9 cellular contexts compared by ENCODE assay signal in genomic region chr3:185959609-185960517, GRCh38. TPM values are rescaled to one million over a fixed set of nuclear protein-coding genes. Genes with fewer than 3 reads are reported as not detected.
DNase-seq lines count a peak whose midpoint lies in the region; ATAC-seq, FAIRE-seq and TF ChIP-seq lines count a peak whose summit lies in the region.
"Had no signal": no experiment of that assay in that cellular context is flagged by ENCODE, and none has a peak within 500 bp of the region (broad histone marks: within the 10 kb centered on the region; RNA-seq: fewer than 3 reads in every experiment).

No MANE protein-coding gene starts in this region.

- no peak for TF ChIP-seq POLR2A in GM12891 (IDR thresholded peaks at IDR 0.05; ENCODE audit: low read depth, low read length)

- FAIRE-seq in GM12891 (lab: Jason Lieb, UNC) = no peak

- H3K4me1 ChIP-seq in smooth muscle cell (ENCODE audit: low read depth) = peaks cover 10% of the 10 kb centered on the region

- H3K4me2 ChIP-seq in smooth muscle cell = peak overlapping the region; percentile 13

- CTCF ChIA-PET in RWPE1 (lab: Yijun Ruan, JAX) = interaction anchor here (0.6 to 2.6 kb wide), 3 partner anchors 12 to 17 kb away, joined by 3 to 13 read pairs (median 5); no protein-coding TSS in a partner anchor

- H3K79me2 ChIP-seq in smooth muscle cell (ENCODE audit: low read depth) = no peaks in the 10 kb centered on the region

- POLR2A ChIA-PET in RWPE1 (lab: Yijun Ruan, JAX; ENCODE audit: low non-redundant PET) = no interaction called here

- no peak for ATAC-seq in GM19467 (IDR thresholded peaks at IDR 0.05; ENCODE audit: unreplicated experiment)

- no peak overlapping the region for H3K9ac ChIP-seq in smooth muscle cell (ENCODE audit: low read depth)

- no peaks in the 10 kb centered on the region for H4K20me1 ChIP-seq in smooth muscle cell (ENCODE audit: low read depth)

- H3F3A ChIP-seq in smooth muscle cell (ENCODE audit: low read depth) = no peaks in the 10 kb centered on the region

- no peaks in the 10 kb centered on the region for H3K36me3 ChIP-seq in smooth muscle cell (ENCODE audit: low read depth)

- peak overlapping the region; percentile 65 for H2AFZ ChIP-seq in smooth muscle cell (ENCODE audit: low read depth)

- DNase-seq in SIG-M5 treated with dmso at 0.1 percent for 504 hours (lab: John Stamatoyannopoulos, UW; ENCODE audit: unreplicated experiment) = peak; percentile 70
- no peak for DNase-seq in SIG-M5 (lab: John Stamatoyannopoulos, UW)
- peak; percentile 56 for DNase-seq in RWPE1 (ENCODE audit: low spot score)
- DNase-seq in fibroblast of mammary gland (ENCODE audit: low read depth) = peak; percentile 91
- no peak for DNase-seq in smooth muscle cell (lab: John Stamatoyannopoulos, UW; ENCODE audit: unreplicated experiment)
- no peak for DNase-seq in COR-L47 (lab: John Stamatoyannopoulos, UW)
- no peak for DNase-seq in GM12891 (ENCODE audit: insufficient read length, low spot score)
- DNase-seq: NCI-H226 had no signal

- no peaks in the 10 kb centered on the region for H3K9me3 ChIP-seq in smooth muscle cell (replicated peaks; ENCODE audit: low read depth)

- 64% methylated on average over 5 of the region's 5 CpGs for WGBS in smooth muscle cell (ENCODE audit: low lambda C conversion rate)

- H3K27me3 ChIP-seq in smooth muscle cell (ENCODE audit: low read depth) = no peaks in the 10 kb centered on the region

- TF ChIP-seq CTCF in RWPE1 (conservative IDR thresholded peaks at IDR 0.05; ENCODE audit: low read depth) (no peak), fibroblast of mammary gland (conservative IDR thresholded peaks at IDR 0.05; ENCODE audit: control insufficient read depth, insufficient read depth, low read depth, low read length) (no peak), smooth muscle cell (IDR thresholded peaks at IDR 0.05; ENCODE audit: borderline replicate concordance, insufficient read depth, poor library complexity, severe bottlenecking) (no peak)

- H3K27ac ChIP-seq in RWPE1 = peak overlapping the region; percentile 84
- H3K27ac ChIP-seq in smooth muscle cell (ENCODE audit: low read depth) = peak overlapping the region; percentile 62

- H3K4me3 ChIP-seq in fibroblast of mammary gland (ENCODE audit: control insufficient read depth, low read depth, low read length) (no peak overlapping the region), smooth muscle cell (no peak overlapping the region)

TF ChIP-seq in GM12891, 5 proteins besides CTCF, POLR2A, EP300 and RAD21:
- TF ChIP-seq PAX5 (IDR thresholded peaks at IDR 0.05; ENCODE audit: insufficient read depth, low read length, severe bottlenecking) (no peak), POU2F2 (IDR thresholded peaks at IDR 0.05; ENCODE audit: low read depth, low read length) (no peak), SPI1 (IDR thresholded peaks at IDR 0.05; ENCODE audit: low read depth, low read length) (no peak), POLR2AphosphoS5 (IDR thresholded peaks at IDR 0.05; ENCODE audit: low read depth, low read length) (no peak), TAF1 (IDR thresholded peaks at IDR 0.05; ENCODE audit: low read depth, low read length) (no peak)

RNA-seq across cellular contexts. Expression of gene TRA2B, which starts 22.0 kb away (rescaled TPM):
- total RNA-seq in smooth muscle cell = 260 and 265 TPM in 2 replicates
- 119 and 135 TPM in 2 replicates for polyA plus RNA-seq in smooth muscle cell
- polyA plus RNA-seq in GM12891 (2012; ENCODE audit: low read depth, missing spikeins) = 174 TPM

Comparison
In these comparisons a context has a peak if more than half of its experiments do, and no peak if none do; other contexts are left out.
1. DNase-seq: peak in SIG-M5 treated with dmso at 0.1 percent for 504 hours (single experiment), RWPE1 (single experiment) and fibroblast of mammary gland (single experiment); none in SIG-M5 (single experiment), smooth muscle cell (single experiment), COR-L47 (single experiment) and GM12891 (single experiment).